In genomic region chr9:137055385-137056364, GRCh38 we compare ENCODE assay signal across 1 cellular context.
TF ChIP-seq lines count a peak whose summit lies in the region.

No MANE protein-coding gene starts in this region.

TF ChIP-seq in SK-N-SH, 30 proteins besides CTCF, POLR2A, EP300 and RAD21 (continued from another document):
- TF ChIP-seq TAF1 (IDR thresholded peaks at IDR 0.05; ENCODE audit: borderline replicate concordance, low read depth, low read length) (0 out of 2 replicates have a peak, but pooled peaks have one; percentile 20), RXRA (IDR thresholded peaks at IDR 0.05; ENCODE audit: borderline replicate concordance, low read depth) (no peak), GABPA (IDR thresholded peaks at IDR 0.05; ENCODE audit: low read depth) (no peak), SMC3 (IDR thresholded peaks at IDR 0.05; ENCODE audit: low read depth, low read length) (no peak), FOXM1 (IDR thresholded peaks at IDR 0.05; ENCODE audit: low read depth) (no peak)
- TF ChIP-seq, protein P1, sequence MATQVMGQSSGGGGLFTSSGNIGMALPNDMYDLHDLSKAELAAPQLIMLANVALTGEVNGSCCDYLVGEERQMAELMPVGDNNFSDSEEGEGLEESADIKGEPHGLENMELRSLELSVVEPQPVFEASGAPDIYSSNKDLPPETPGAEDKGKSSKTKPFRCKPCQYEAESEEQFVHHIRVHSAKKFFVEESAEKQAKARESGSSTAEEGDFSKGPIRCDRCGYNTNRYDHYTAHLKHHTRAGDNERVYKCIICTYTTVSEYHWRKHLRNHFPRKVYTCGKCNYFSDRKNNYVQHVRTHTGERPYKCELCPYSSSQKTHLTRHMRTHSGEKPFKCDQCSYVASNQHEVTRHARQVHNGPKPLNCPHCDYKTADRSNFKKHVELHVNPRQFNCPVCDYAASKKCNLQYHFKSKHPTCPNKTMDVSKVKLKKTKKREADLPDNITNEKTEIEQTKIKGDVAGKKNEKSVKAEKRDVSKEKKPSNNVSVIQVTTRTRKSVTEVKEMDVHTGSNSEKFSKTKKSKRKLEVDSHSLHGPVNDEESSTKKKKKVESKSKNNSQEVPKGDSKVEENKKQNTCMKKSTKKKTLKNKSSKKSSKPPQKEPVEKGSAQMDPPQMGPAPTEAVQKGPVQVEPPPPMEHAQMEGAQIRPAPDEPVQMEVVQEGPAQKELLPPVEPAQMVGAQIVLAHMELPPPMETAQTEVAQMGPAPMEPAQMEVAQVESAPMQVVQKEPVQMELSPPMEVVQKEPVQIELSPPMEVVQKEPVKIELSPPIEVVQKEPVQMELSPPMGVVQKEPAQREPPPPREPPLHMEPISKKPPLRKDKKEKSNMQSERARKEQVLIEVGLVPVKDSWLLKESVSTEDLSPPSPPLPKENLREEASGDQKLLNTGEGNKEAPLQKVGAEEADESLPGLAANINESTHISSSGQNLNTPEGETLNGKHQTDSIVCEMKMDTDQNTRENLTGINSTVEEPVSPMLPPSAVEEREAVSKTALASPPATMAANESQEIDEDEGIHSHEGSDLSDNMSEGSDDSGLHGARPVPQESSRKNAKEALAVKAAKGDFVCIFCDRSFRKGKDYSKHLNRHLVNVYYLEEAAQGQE (IDR thresholded peaks at IDR 0.05; ENCODE audit: low read depth, low read length), result no peak
